In genomic region chr3:178260887-178261286, GRCh38 we compare ENCODE assay signal across 1 cellular context.
A peak's percentile ranks its signal among the peaks of the same experiment; 100 is the strongest.
TF ChIP-seq lines count a peak whose summit lies in the region.

No MANE protein-coding gene starts in this region.

TF ChIP-seq in K562, 482 proteins besides CTCF, POLR2A, EP300 and RAD21 (continued from another document and continues in another):
- TF ChIP-seq ARID3A (IDR thresholded peaks at IDR 0.05; ENCODE audit: borderline replicate concordance, low read depth, low read length) (peak; percentile 54; the same call in 1 of the 2 replicates), TOE1 (IDR thresholded peaks at IDR 0.05; ENCODE audit: borderline replicate concordance) (peak; percentile 54; the same call in 1 of the 2 replicates), TOE1 (CRISPR knock-in tag; IDR thresholded peaks at IDR 0.05; ENCODE audit: borderline replicate concordance, low read depth) (no peak), PCBP1 (IDR thresholded peaks at IDR 0.05; ENCODE audit: low read depth, low read length, poor library complexity, severe bottlenecking) (no peak), ARID3B (CRISPR knock-in tag; IDR thresholded peaks at IDR 0.05; ENCODE audit: borderline replicate concordance) (no peak), CCAR2 (IDR thresholded peaks at IDR 0.05; ENCODE audit: low read depth, low read length) (no peak), IRF2 (CRISPR knock-in tag; IDR thresholded peaks at IDR 0.05) (no peak), SAFB (IDR thresholded peaks at IDR 0.05; ENCODE audit: borderline replicate concordance, low read depth, low read length) (no peak), THRAP3 (IDR thresholded peaks at IDR 0.05; ENCODE audit: borderline replicate concordance) (no peak), ZKSCAN1 (IDR thresholded peaks at IDR 0.05; ENCODE audit: low read depth, low read length) (no peak), NCOA4 (IDR thresholded peaks at IDR 0.05; ENCODE audit: partially characterized antibody) (no peak), ZNF561 (CRISPR knock-in tag; conservative IDR thresholded peaks at IDR 0.05) (no peak), HDAC6 (IDR thresholded peaks at IDR 0.05; ENCODE audit: low read depth, low read length) (no peak), ETV1 (tag; conservative IDR thresholded peaks at IDR 0.05; ENCODE audit: low read depth) (no peak), NR2F6 (CRISPR knock-in tag; IDR thresholded peaks at IDR 0.05) (no peak), FOXA1 (IDR thresholded peaks at IDR 0.05; ENCODE audit: borderline replicate concordance) (peak; percentile 50; the same call in 1 of the 2 replicates), PTBP1 (IDR thresholded peaks at IDR 0.05; ENCODE audit: low read depth, low read length) (no peak), GTF2B (IDR thresholded peaks at IDR 0.05; ENCODE audit: extremely low read depth, insufficient read length) (no peak), NCOA6 (IDR thresholded peaks at IDR 0.05) (no peak), POLR3A (IDR thresholded peaks at IDR 0.05; ENCODE audit: borderline replicate concordance, extremely low read depth, insufficient read depth, insufficient read length) (no peak), XRCC5 (IDR thresholded peaks at IDR 0.05; ENCODE audit: low read depth, low read length) (no peak), FOXM1 (IDR thresholded peaks at IDR 0.05; ENCODE audit: low read depth) (peak; percentile 96), FOXM1 (CRISPR knock-in tag; IDR thresholded peaks at IDR 0.05; ENCODE audit: low read depth) (no peak), FOXJ2 (tag; IDR thresholded peaks at IDR 0.05) (peak; percentile 96), ZBTB40 (IDR thresholded peaks at IDR 0.05) (peak; percentile 71), ZBTB40 (CRISPR knock-in tag; IDR thresholded peaks at IDR 0.05) (no peak), CBX2 (IDR thresholded peaks at IDR 0.05; ENCODE audit: insufficient read depth, low read length, poor library complexity, severe bottlenecking) (no peak), ARID4B (CRISPR knock-in tag; IDR thresholded peaks at IDR 0.05) (no peak), ZNF431 (CRISPR knock-in tag; IDR thresholded peaks at IDR 0.05) (no peak), ARHGAP35 (IDR thresholded peaks at IDR 0.05; ENCODE audit: partially characterized antibody) (no peak), RBM25 (IDR thresholded peaks at IDR 0.05; ENCODE audit: low read depth, low read length, severe bottlenecking) (peak; percentile 41), L3MBTL2 (IDR thresholded peaks at IDR 0.05) (no peak; the same call in 1 of the 2 replicates), PTRF (tag; IDR thresholded peaks at IDR 0.05) (no peak), HDGF (IDR thresholded peaks at IDR 0.05) (no peak), MBD2 (IDR thresholded peaks at IDR 0.05; ENCODE audit: borderline replicate concordance, low read depth) (no peak), FIP1L1 (IDR thresholded peaks at IDR 0.05; ENCODE audit: low read depth, low read length, poor library complexity, severe bottlenecking) (no peak), YBX1 (IDR thresholded peaks at IDR 0.05) (no peak), ZFP1 (CRISPR knock-in tag; IDR thresholded peaks at IDR 0.05) (no peak), HMBOX1 (IDR thresholded peaks at IDR 0.05) (peak; percentile 87), ZNF263 (CRISPR knock-in tag; IDR thresholded peaks at IDR 0.05; ENCODE audit: borderline replicate concordance) (no peak), RBM22 (IDR thresholded peaks at IDR 0.05; ENCODE audit: low read depth, low read length, poor library complexity, severe bottlenecking) (no peak), JUND (IDR thresholded peaks at IDR 0.05; ENCODE audit: borderline replicate concordance, low read depth, low read length) (peak; percentile 61), JUND (tag; IDR thresholded peaks at IDR 0.05; ENCODE audit: borderline replicate concordance, low read depth, low read length) (peak; percentile 59; the same call in 1 of the 3 replicates), SAP30 (IDR thresholded peaks at IDR 0.05; ENCODE audit: borderline replicate concordance, insufficient read depth, low read depth, low read length, poor library complexity, severe bottlenecking) (no peak), ZNF75A (CRISPR knock-in tag; IDR thresholded peaks at IDR 0.05) (no peak), YY1 (IDR thresholded peaks at IDR 0.05; ENCODE audit: borderline replicate concordance in 1 of 3, control insufficient read depth in 1 of 3, extremely low read depth in 1 of 3, insufficient read depth in 3 of 3, insufficient read length in 1 of 3, insufficient replicate concordance in 2 of 3, low read depth in 1 of 3, low read length in 2 of 3) (no peak), SMARCC2 (IDR thresholded peaks at IDR 0.05; ENCODE audit: low read depth) (peak; percentile 85; the same call in 1 of the 2 replicates), NR3C1 (CRISPR knock-in tag; IDR thresholded peaks at IDR 0.05) (no peak), ARID2 (IDR thresholded peaks at IDR 0.05) (no peak), TFAM (CRISPR knock-in tag; conservative IDR thresholded peaks at IDR 0.05) (no peak)
